In genomic region chr9:121816449-121816817, GRCh38 we compare ENCODE assay signal across 24 cellular contexts.
DNase-seq lines count a peak whose midpoint lies in the region; ATAC-seq, FAIRE-seq and TF ChIP-seq lines count a peak whose summit lies in the region.
"Had no signal": no experiment of that assay in that cellular context is flagged by ENCODE, and none has a peak within 500 bp of the region (broad histone marks: within the 10 kb centered on the region; RNA-seq: fewer than 3 reads in every experiment).

No MANE protein-coding gene starts in this region.

- H3K23ac ChIP-seq in H9 (ENCODE audit: insufficient read length, low read depth, low read length), result peak overlapping the region; percentile 58

- H3K4me2 ChIP-seq in GM23338, result no peak overlapping the region
- H3K4me2 ChIP-seq in H9 (ENCODE audit: insufficient read depth, insufficient read length, low read length), result no peak overlapping the region

- H4K8ac ChIP-seq in H9 (replicated peaks; ENCODE audit: insufficient read length, low read depth, low read length), result no peak overlapping the region

- no peak overlapping the region for H3K9ac ChIP-seq in H9 (ENCODE audit: extremely low read depth, insufficient read length, low read length)

- 0 out of 2 replicates have a peak, but pooled peaks cover 16% of the 10 kb centered on the region for H3F3A ChIP-seq in GM23338 (replicated peaks; ENCODE audit: low read depth)

- peak overlapping the region; percentile 80; the same call in 1 of the 2 replicates for H2AFZ ChIP-seq in GM23338
- no peak overlapping the region for H2AFZ ChIP-seq in H9 (ENCODE audit: low read length)

- H2BK12ac ChIP-seq in H9 (ENCODE audit: insufficient read length, low read depth, low read length), result no peak overlapping the region

- no peaks in the 10 kb centered on the region for H3K79me1 ChIP-seq in H9 (ENCODE audit: insufficient read depth, low read depth, low read length, poor library complexity, severe bottlenecking)

- H3K9me3 Mint-ChIP-seq in GM23338 (no peaks in the 10 kb centered on the region), H9 (peaks cover 0 to 4% of the 10 kb centered on the region in 2 experiments; a peak in 1 of 5 replicates)
- H3K9me3 Mint-ChIP-seq: CD4-positive, alpha-beta memory T cell; HFFc6 had no signal

- no peaks in the 10 kb centered on the region; the same call in 1 of the 2 replicates for H3K27me3 ChIP-seq in GM23338 (ENCODE audit: insufficient read depth)
- no peaks in the 10 kb centered on the region for H3K27me3 ChIP-seq in H9 (ENCODE audit: insufficient read depth, low read length)
- no peaks in the 10 kb centered on the region for H3K27me3 ChIP-seq in bronchial epithelial cell (ENCODE audit: control insufficient read depth, insufficient read depth, low read length)
- H3K27me3 ChIP-seq: BE2C had no signal

- no peaks in the 10 kb centered on the region for H3K23me2 ChIP-seq in H9 (ENCODE audit: insufficient read length, low read depth, low read length, poor library complexity, severe bottlenecking)

- no peak overlapping the region for H3K4ac ChIP-seq in H9 (ENCODE audit: low read depth, low read length)

- H2BK5ac ChIP-seq in H9 (ENCODE audit: insufficient read length, low read length), result no peak overlapping the region

- TF ChIP-seq CTCF in GM23338 (conservative IDR thresholded peaks at IDR 0.05; ENCODE audit: low read depth in 2 of 2), result no peak
- TF ChIP-seq CTCF in H9 (conservative IDR thresholded peaks at IDR 0.05), result no peak
- no peak for TF ChIP-seq CTCF in bronchial epithelial cell (IDR thresholded peaks at IDR 0.05; ENCODE audit: insufficient read depth, low read length, severe bottlenecking)
- TF ChIP-seq CTCF in omental fat pad (IDR thresholded peaks at IDR 0.05), result no peak

- no peak for DNase-seq in GM23338 (ENCODE audit: low spot score)
- no peak for DNase-seq in H9
- no peak for DNase-seq in bronchial epithelial cell (ENCODE audit: low read depth)
- peak; percentile 53 for DNase-seq in mesenteric fat pad (ENCODE audit: low spot score)
- no peak for DNase-seq in omental fat pad (ENCODE audit: low spot score)
- no peak for DNase-seq in SKM-1 treated with dmso at 0.1 percent for 144 hours (lab: John Stamatoyannopoulos, UW; ENCODE audit: unreplicated experiment)
- DNase-seq: BE2C; CD4-positive, alpha-beta memory T cell; COR-L47; DMS153; DMS79 treated with DMSO at 0.1 percent for 48 hours; EL; HFFc6; IMR-90; KBM-7 had no signal

- no peak overlapping the region for H3K56ac ChIP-seq in H9 (ENCODE audit: insufficient read length, low read depth, low read length)

- H2BK20ac ChIP-seq in H9 (ENCODE audit: low read depth, low read length, poor library complexity, severe bottlenecking), result no peak overlapping the region

- H3K27ac ChIP-seq in GM23338 (ENCODE audit: low read depth) (no peak overlapping the region), H9 (ENCODE audit: insufficient read length, low read depth, low read length) (no peak overlapping the region)
- H3K27ac ChIP-seq: C4-2B, HL-60 had no signal

- peak; percentile 88 for FAIRE-seq in bronchial epithelial cell (lab: Jason Lieb, UNC)
- FAIRE-seq: A204.1, D721Med, G401.6, GM12892 had no signal

- no peak overlapping the region for H2BK120ac ChIP-seq in H9 (ENCODE audit: low read depth, low read length, poor library complexity, severe bottlenecking)

- no peaks in the 10 kb centered on the region for H3K9me3 ChIP-seq in H9 (ENCODE audit: control insufficient read depth, low read depth, low read length)
- H3K9me3 ChIP-seq: BE2C, HAP-1 had no signal

- H3K27ac Mint-ChIP-seq in GM23338 (no peak overlapping the region), H9 (peak overlapping the region in 1 of 3 experiments; percentile 71; a peak in 2 of 7 replicates)
- H3K27ac Mint-ChIP-seq: CD4-positive, alpha-beta memory T cell; HFFc6 had no signal

- H2AK5ac ChIP-seq in H9 (ENCODE audit: insufficient read length, low read length), result no peak overlapping the region

- H3K14ac ChIP-seq in H9 (ENCODE audit: insufficient read depth, low read length), result no peak overlapping the region; the same call in 1 of the 2 replicates

- H3K4me1 Mint-ChIP-seq in GM23338, result peaks cover 70% of the 10 kb centered on the region
- H3K4me1 Mint-ChIP-seq in H9, result peaks cover 57 to 72% of the 10 kb centered on the region in 2 experiments
- H3K4me1 Mint-ChIP-seq: CD4-positive, alpha-beta memory T cell had no signal

- H3K4me3 ChIP-seq in GM23338, result no peak overlapping the region
- H3K4me3 ChIP-seq in bronchial epithelial cell (ENCODE audit: low read depth, low read length), result no peak overlapping the region
- H3K4me3 ChIP-seq: HAP-1 had no signal

- H4K5ac ChIP-seq in H9 (ENCODE audit: insufficient read length, low read depth, low read length), result no peak overlapping the region

- H3K27me3 Mint-ChIP-seq in GM23338 (ENCODE audit: insufficient read depth, low read depth, poor library complexity), result peaks cover 34% of the 10 kb centered on the region
- peaks cover 10% of the 10 kb centered on the region for H3K27me3 Mint-ChIP-seq in H9 (ENCODE audit: low read depth)
- H3K27me3 Mint-ChIP-seq: CD4-positive, alpha-beta memory T cell had no signal

- no peak overlapping the region for H3T11ph ChIP-seq in H9 (ENCODE audit: low read length)

- H4K20me1 ChIP-seq in GM23338 (replicated peaks; ENCODE audit: insufficient read depth), result no peaks in the 10 kb centered on the region
- no peaks in the 10 kb centered on the region for H4K20me1 ChIP-seq in H9 (ENCODE audit: control insufficient read depth, insufficient read depth, insufficient read length)

- no peak overlapping the region for H4K91ac ChIP-seq in H9 (ENCODE audit: insufficient read length, low read depth, low read length)

- H3K36me3 Mint-ChIP-seq in GM23338 (ENCODE audit: low read depth) (no peaks in the 10 kb centered on the region), H9 (ENCODE audit: insufficient read depth in 1 of 3, low read depth in 3 of 3) (no peaks in the 10 kb centered on the region)
- H3K36me3 Mint-ChIP-seq: CD4-positive, alpha-beta memory T cell had no signal

- H3K4me1 ChIP-seq in GM23338 (ENCODE audit: insufficient read depth) (peaks cover 24% of the 10 kb centered on the region), H9 (ENCODE audit: insufficient read depth, low read length) (peaks cover 7% of the 10 kb centered on the region; the same call in 1 of the 2 replicates)

- no CpG with 5 or more reads among the region's 23 CpGs for WGBS in H9 (ENCODE audit: extremely low coverage, insufficient read length, low lambda C conversion rate)

- no peaks in the 10 kb centered on the region for H3K9me2 ChIP-seq in GM23338 (ENCODE audit: insufficient read depth)

- H3K18ac ChIP-seq in H9 (ENCODE audit: insufficient read length, low read depth, low read length), result peak overlapping the region; percentile 10

- no peaks in the 10 kb centered on the region for H3K36me3 ChIP-seq in GM23338 (ENCODE audit: insufficient read depth)
- H3K36me3 ChIP-seq in bronchial epithelial cell (ENCODE audit: control insufficient read depth, insufficient read depth, low read length), result no peaks in the 10 kb centered on the region
- H3K36me3 ChIP-seq: BE2C, HAP-1 had no signal

- H3K4me3 Mint-ChIP-seq in GM23338 (no peak overlapping the region), H9 (no peak overlapping the region)
- H3K4me3 Mint-ChIP-seq: CD4-positive, alpha-beta memory T cell; HFFc6 had no signal

- H3K79me2 ChIP-seq in GM23338 (replicated peaks; ENCODE audit: insufficient read depth) (no peaks in the 10 kb centered on the region), H9 (ENCODE audit: insufficient read depth, low read length) (no peaks in the 10 kb centered on the region)

- H2BK15ac ChIP-seq in H9 (ENCODE audit: low read depth, low read length), result no peak overlapping the region

- ATAC-seq in GM23338, result no peak
- ATAC-seq in omental fat pad (ENCODE audit: low FRiP score), result no peak
- ATAC-seq in HG03045 (IDR thresholded peaks at IDR 0.05; ENCODE audit: unreplicated experiment), result no peak
- no peak for ATAC-seq in HG02981 (IDR thresholded peaks at IDR 0.05; ENCODE audit: unreplicated experiment)

TF ChIP-seq in GM23338, 12 proteins besides CTCF, POLR2A, EP300 and RAD21 (continues in another document):
- TF ChIP-seq NANOG (IDR thresholded peaks at IDR 0.05; ENCODE audit: borderline replicate concordance) (no peak), POLR2AphosphoS5 (IDR thresholded peaks at IDR 0.05; ENCODE audit: low read depth) (no peak), ZNF331 (CRISPR knock-in tag; IDR thresholded peaks at IDR 0.05; ENCODE audit: low read depth) (no peak)
